ENCODE assay signal across 8 cellular contexts in the genomic region with DNA sequence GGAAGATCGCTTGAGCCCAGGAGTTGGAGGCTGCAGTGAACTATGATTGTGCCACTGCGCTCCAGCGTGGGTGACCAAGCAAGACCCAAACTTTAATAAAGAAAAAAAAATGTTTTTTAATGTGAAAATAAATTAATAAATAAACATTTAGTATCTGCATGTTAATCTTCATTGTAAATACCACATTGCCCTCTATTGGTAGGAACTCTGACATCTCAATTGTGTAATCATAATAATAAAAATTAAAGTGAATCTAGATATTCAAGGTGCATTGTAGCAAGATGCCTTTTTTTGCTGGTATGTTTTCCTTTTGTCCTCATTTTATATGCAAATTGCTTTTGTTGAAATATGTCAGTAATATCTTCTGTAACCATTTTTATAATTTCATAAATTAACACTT.
A peak's percentile ranks its signal among the peaks of the same experiment; 100 is the strongest.
DNase-seq lines count a peak whose midpoint lies in the region; ATAC-seq and TF ChIP-seq lines count a peak whose summit lies in the region.

No MANE protein-coding gene starts in this region.

- peaks cover 19% of the 10 kb centered on the region for H3K36me3 ChIP-seq in upper lobe of right lung

- H3K27ac ChIP-seq in foreskin keratinocyte (no peak overlapping the region), upper lobe of right lung (no peak overlapping the region)

- peak; percentile 78 for TF ChIP-seq CTCF in foreskin keratinocyte (conservative IDR thresholded peaks at IDR 0.05)
- peak; percentile 63 for TF ChIP-seq CTCF in upper lobe of right lung (IDR thresholded peaks at IDR 0.05)

- no peaks in the 10 kb centered on the region for H3K27me3 ChIP-seq in foreskin keratinocyte
- no peaks in the 10 kb centered on the region for H3K27me3 ChIP-seq in upper lobe of right lung

- peak; percentile 56 for ATAC-seq in Right ventricle myocardium superior (ENCODE audit: poor library complexity)
- no peak for ATAC-seq in left cardiac atrium
- no peak for ATAC-seq in foreskin keratinocyte
- no peak for ATAC-seq in upper lobe of right lung
- ATAC-seq in HG03521 (IDR thresholded peaks at IDR 0.05; ENCODE audit: unreplicated experiment), result no peak
- ATAC-seq in HG03571 (IDR thresholded peaks at IDR 0.05; ENCODE audit: unreplicated experiment), result no peak

- no peaks in the 10 kb centered on the region for H3K4me1 ChIP-seq in foreskin keratinocyte
- no peaks in the 10 kb centered on the region for H3K4me1 ChIP-seq in upper lobe of right lung

- no peaks in the 10 kb centered on the region for H3K9me3 ChIP-seq in upper lobe of right lung

- intact Hi-C loops in Right ventricle myocardium superior (cut with DNase I) (loop anchor here (10.0 kb wide), 2 partner anchors 275 to 455 kb away; a partner anchor contains a TSS), left cardiac atrium (cut with DNase I) (loop anchor here (5.0 to 10.0 kb wide), 4 partner anchors 277 to 457 kb away; no protein-coding TSS in a partner anchor), upper lobe of right lung (cut with DNase I) (loop anchor here (10.0 kb wide), 2 partner anchors 275 to 465 kb away; a partner anchor contains a TSS)

- H3K4me3 ChIP-seq in upper lobe of right lung, result no peak overlapping the region

- DNase-seq in Right ventricle myocardium superior (no peak), left cardiac atrium (no peak), RPMI8226 (peak; percentile 28), foreskin keratinocyte (no peak), upper lobe of right lung (no peak), mesenteric fat pad (ENCODE audit: low spot score) (no peak)
